ENCODE assay signal across 6 cellular contexts in the genomic region with DNA sequence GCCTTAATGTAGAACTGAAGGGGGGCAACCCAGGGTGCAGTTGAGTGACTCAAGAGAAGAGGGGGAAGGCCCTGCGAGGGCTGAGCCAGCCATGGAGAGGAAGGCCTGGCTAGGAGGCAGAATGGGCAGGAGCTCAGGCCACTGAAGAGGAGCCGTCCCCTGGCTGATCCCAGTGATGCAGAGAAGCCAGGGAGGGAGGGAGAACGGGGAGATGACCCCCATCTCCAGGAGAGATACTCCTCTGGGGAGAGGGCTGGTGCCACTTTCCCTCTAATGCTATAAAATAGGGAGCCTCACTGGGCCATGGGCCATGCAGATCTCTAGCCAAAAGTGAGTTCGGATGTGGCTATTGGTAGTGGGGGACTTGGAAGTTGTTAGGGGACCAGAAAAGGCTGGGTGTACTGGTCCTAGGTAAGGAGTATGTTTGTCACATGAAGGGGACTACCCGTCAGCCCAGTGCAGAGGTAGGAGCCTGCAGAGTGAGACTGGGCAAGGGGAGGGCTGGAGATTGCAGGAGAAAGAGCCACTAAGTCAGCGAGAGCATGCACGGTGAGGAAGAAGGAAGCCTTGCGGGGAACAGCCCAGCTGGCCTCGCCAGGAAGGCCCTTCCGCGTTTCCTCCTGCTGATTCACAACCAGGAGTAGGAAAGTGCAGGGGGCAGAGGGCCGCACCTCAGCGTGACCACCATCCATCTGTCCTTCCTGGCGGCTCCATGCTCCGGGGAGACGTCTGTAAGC.
"Had no signal": no experiment of that assay in that cellular context is flagged by ENCODE, and none has a peak within 500 bp of the region (broad histone marks: within the 10 kb centered on the region; RNA-seq: fewer than 3 reads in every experiment).

No MANE protein-coding gene starts in this region.

- H3K4me3 ChIP-seq: GM23338, K562 had no signal

- H3K27ac ChIP-seq: HL-60 had no signal

- DNase-seq: H9, HCEC 1CT had no signal

- H3K4me1 Mint-ChIP-seq: GM23338 had no signal

- H3K27ac Mint-ChIP-seq: GM23338, H9 had no signal

- ATAC-seq: GM23338, HepG2, K562 had no signal

- H3K4me3 Mint-ChIP-seq: GM23338, H9 had no signal
